In the genomic region with DNA sequence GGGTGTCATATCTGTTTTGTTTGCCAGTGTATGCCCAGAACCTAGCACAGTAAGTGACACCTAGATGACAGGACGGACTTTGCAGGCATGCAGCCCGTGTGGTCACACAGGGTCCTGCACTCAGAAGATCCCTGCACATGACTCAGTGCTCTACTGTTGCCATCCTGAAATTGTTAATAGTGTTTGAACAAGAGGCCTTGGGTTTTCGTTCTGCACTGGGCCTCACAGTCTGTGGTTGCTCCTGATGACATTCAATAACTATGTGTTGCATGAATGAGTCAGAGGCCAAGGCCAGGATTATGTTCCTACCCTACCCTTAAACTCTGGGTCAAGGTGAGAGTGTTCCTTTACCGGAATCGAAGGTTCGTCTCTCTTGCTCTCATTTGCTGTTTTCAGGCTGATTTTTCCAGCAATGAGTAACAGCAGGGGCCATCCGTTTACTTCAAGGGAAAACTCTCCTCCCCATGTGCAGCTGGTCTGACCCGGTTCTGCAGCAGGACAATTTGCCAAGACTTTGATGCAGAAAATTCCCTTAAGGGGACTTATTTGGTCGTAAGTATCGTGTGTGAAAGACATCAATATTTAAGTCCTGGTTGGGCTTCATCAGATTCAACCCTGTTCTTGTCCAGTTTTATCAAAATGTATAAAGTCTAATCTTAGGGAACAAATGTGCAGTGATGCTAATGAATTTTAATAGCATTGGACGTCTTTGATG, we compare ENCODE assay signal across 1 cellular context.
TF ChIP-seq lines count a peak whose summit lies in the region.

No MANE protein-coding gene starts in this region.

TF ChIP-seq in HepG2, 621 proteins besides CTCF, POLR2A, EP300 and RAD21 (continued from another document and continues in another):
- TF ChIP-seq, protein P1, sequence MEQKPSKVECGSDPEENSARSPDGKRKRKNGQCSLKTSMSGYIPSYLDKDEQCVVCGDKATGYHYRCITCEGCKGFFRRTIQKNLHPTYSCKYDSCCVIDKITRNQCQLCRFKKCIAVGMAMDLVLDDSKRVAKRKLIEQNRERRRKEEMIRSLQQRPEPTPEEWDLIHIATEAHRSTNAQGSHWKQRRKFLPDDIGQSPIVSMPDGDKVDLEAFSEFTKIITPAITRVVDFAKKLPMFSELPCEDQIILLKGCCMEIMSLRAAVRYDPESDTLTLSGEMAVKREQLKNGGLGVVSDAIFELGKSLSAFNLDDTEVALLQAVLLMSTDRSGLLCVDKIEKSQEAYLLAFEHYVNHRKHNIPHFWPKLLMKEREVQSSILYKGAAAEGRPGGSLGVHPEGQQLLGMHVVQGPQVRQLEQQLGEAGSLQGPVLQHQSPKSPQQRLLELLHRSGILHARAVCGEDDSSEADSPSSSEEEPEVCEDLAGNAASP (CRISPR knock-in tag; IDR thresholded peaks at IDR 0.05; ENCODE audit: borderline replicate concordance): peak; percentile 99
- TF ChIP-seq CHCHD3 (CRISPR knock-in tag; IDR thresholded peaks at IDR 0.05) (no peak), MYC (CRISPR knock-in tag; IDR thresholded peaks at IDR 0.05; ENCODE audit: borderline replicate concordance) (peak; percentile 85), ZNF556 (CRISPR knock-in tag; IDR thresholded peaks at IDR 0.05; ENCODE audit: borderline replicate concordance) (peak; percentile 57; the same call in 1 of the 2 replicates), U2AF1 (optimal IDR thresholded peaks at IDR 0.05; ENCODE audit: low read depth, low read length) (peak; percentile 78), HCFC1 (IDR thresholded peaks at IDR 0.05; ENCODE audit: low read depth, low read length) (no peak), ZNF616 (CRISPR knock-in tag; IDR thresholded peaks at IDR 0.05; ENCODE audit: low read depth) (no peak), ZNF292 (CRISPR knock-in tag; IDR thresholded peaks at IDR 0.05; ENCODE audit: borderline replicate concordance, low read depth) (peak; percentile 95), CBX2 (IDR thresholded peaks at IDR 0.05; ENCODE audit: low read depth, low read length) (no peak), CBX2 (CRISPR knock-in tag; IDR thresholded peaks at IDR 0.05; ENCODE audit: low read depth) (no peak), RARA (CRISPR knock-in tag; IDR thresholded peaks at IDR 0.05) (peak; percentile 100), TEAD3 (CRISPR knock-in tag; optimal IDR thresholded peaks at IDR 0.05; ENCODE audit: borderline replicate concordance) (peak; percentile 95), ZSCAN21 (CRISPR knock-in tag; IDR thresholded peaks at IDR 0.05; ENCODE audit: borderline replicate concordance) (peak; percentile 53), ARNTL (CRISPR knock-in tag; IDR thresholded peaks at IDR 0.05) (peak; percentile 90), ZNF605 (CRISPR knock-in tag; IDR thresholded peaks at IDR 0.05) (peak; percentile 93), ZBTB7A (CRISPR knock-in tag; IDR thresholded peaks at IDR 0.05) (no peak), ZNF839 (CRISPR knock-in tag; IDR thresholded peaks at IDR 0.05; ENCODE audit: borderline replicate concordance) (no peak), CHD2 (IDR thresholded peaks at IDR 0.05; ENCODE audit: low read depth, low read length) (no peak), HOXA5 (CRISPR knock-in tag; IDR thresholded peaks at IDR 0.05) (peak; percentile 89; the same call in 1 of the 2 replicates), RXRA (CRISPR knock-in tag; IDR thresholded peaks at IDR 0.05) (peak; percentile 100), ZNF124 (CRISPR knock-in tag; IDR thresholded peaks at IDR 0.05) (peak; percentile 85; the same call in 1 of the 2 replicates), DMAP1 (CRISPR knock-in tag; IDR thresholded peaks at IDR 0.05) (peak; percentile 59), ZNF468 (CRISPR knock-in tag; IDR thresholded peaks at IDR 0.05) (no peak), SSRP1 (CRISPR knock-in tag; IDR thresholded peaks at IDR 0.05) (peak; percentile 96; the same call in 1 of the 2 replicates), KDM1A (CRISPR knock-in tag; IDR thresholded peaks at IDR 0.05) (peak; percentile 96), DNMT3B (CRISPR knock-in tag; conservative IDR thresholded peaks at IDR 0.05) (peak; percentile 94), FOXM1 (CRISPR knock-in tag; IDR thresholded peaks at IDR 0.05) (no peak), ZNF101 (CRISPR knock-in tag; IDR thresholded peaks at IDR 0.05; ENCODE audit: borderline replicate concordance, low read depth) (no peak), ETV6 (CRISPR knock-in tag; conservative IDR thresholded peaks at IDR 0.05) (peak; percentile 85; the same call in 1 of the 2 replicates), ZNF724P (CRISPR knock-in tag; IDR thresholded peaks at IDR 0.05; ENCODE audit: borderline replicate concordance) (peak; percentile 89), MIXL1 (CRISPR knock-in tag; IDR thresholded peaks at IDR 0.05) (peak; percentile 90), EEA1 (CRISPR knock-in tag; IDR thresholded peaks at IDR 0.05; ENCODE audit: borderline replicate concordance) (peak; percentile 54; the same call in 1 of the 2 replicates), CREB1 (IDR thresholded peaks at IDR 0.05) (peak; percentile 63), CREB1 (CRISPR knock-in tag; IDR thresholded peaks at IDR 0.05) (peak; percentile 87), PHF21A (CRISPR knock-in tag; IDR thresholded peaks at IDR 0.05) (peak; percentile 81), NKX3-1 (CRISPR knock-in tag; IDR thresholded peaks at IDR 0.05) (peak; percentile 54; the same call in 1 of the 2 replicates), TEAD2 (CRISPR knock-in tag; IDR thresholded peaks at IDR 0.05) (no peak), ZBTB7B (CRISPR knock-in tag; IDR thresholded peaks at IDR 0.05) (peak; percentile 73; the same call in 1 of the 2 replicates), YEATS2 (CRISPR knock-in tag; IDR thresholded peaks at IDR 0.05; ENCODE audit: borderline replicate concordance) (peak; percentile 86), HDAC1 (CRISPR knock-in tag; IDR thresholded peaks at IDR 0.05) (peak; percentile 91), ZMYM4 (CRISPR knock-in tag; IDR thresholded peaks at IDR 0.05) (peak; percentile 94), ZNF20 (CRISPR knock-in tag; IDR thresholded peaks at IDR 0.05) (no peak), NFYB (CRISPR knock-in tag; IDR thresholded peaks at IDR 0.05) (peak; percentile 38), SAFB2 (CRISPR knock-in tag; IDR thresholded peaks at IDR 0.05; ENCODE audit: borderline replicate concordance, low read depth) (peak; percentile 27; the same call in 1 of the 2 replicates), ZNF558 (CRISPR knock-in tag; IDR thresholded peaks at IDR 0.05; ENCODE audit: borderline replicate concordance) (no peak), DPF2 (CRISPR knock-in tag; IDR thresholded peaks at IDR 0.05; ENCODE audit: borderline replicate concordance, low read depth) (peak; percentile 91), ZNF788 (CRISPR knock-in tag; IDR thresholded peaks at IDR 0.05; ENCODE audit: borderline replicate concordance) (peak; percentile 92), ZNF329 (CRISPR knock-in tag; IDR thresholded peaks at IDR 0.05; ENCODE audit: low read depth) (0 out of 2 replicates have a peak, but pooled peaks have one; percentile 71)
- TF ChIP-seq, protein P2, sequence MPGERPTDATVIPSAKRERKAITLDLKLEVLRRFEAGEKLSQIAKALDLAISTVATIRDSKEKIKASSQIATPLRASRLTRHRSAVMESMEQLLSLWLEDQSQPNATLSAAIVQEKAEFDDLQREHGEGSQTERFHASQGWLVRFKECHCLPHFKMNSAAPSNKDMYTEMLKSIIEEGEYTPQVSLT (CRISPR knock-in tag; IDR thresholded peaks at IDR 0.05; ENCODE audit: borderline replicate concordance, low read depth): no peak
- TF ChIP-seq, protein P3, sequence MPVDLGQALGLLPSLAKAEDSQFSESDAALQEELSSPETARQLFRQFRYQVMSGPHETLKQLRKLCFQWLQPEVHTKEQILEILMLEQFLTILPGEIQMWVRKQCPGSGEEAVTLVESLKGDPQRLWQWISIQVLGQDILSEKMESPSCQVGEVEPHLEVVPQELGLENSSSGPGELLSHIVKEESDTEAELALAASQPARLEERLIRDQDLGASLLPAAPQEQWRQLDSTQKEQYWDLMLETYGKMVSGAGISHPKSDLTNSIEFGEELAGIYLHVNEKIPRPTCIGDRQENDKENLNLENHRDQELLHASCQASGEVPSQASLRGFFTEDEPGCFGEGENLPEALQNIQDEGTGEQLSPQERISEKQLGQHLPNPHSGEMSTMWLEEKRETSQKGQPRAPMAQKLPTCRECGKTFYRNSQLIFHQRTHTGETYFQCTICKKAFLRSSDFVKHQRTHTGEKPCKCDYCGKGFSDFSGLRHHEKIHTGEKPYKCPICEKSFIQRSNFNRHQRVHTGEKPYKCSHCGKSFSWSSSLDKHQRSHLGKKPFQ (CRISPR knock-in tag; IDR thresholded peaks at IDR 0.05; ENCODE audit: insufficient replicate concordance): peak; percentile 54
- TF ChIP-seq, protein P4, sequence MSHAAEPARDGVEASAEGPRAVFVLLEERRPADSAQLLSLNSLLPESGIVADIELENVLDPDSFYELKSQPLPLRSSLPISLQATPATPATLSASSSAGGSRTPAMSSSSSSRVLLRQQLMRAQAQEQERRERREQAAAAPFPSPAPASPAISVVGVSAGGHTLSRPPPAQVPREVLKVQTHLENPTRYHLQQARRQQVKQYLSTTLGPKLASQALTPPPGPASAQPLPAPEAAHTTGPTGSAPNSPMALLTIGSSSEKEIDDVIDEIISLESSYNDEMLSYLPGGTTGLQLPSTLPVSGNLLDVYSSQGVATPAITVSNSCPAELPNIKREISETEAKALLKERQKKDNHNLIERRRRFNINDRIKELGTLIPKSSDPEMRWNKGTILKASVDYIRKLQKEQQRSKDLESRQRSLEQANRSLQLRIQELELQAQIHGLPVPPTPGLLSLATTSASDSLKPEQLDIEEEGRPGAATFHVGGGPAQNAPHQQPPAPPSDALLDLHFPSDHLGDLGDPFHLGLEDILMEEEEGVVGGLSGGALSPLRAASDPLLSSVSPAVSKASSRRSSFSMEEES (CRISPR knock-in tag; IDR thresholded peaks at IDR 0.05): peak; percentile 94
- TF ChIP-seq, protein P5, sequence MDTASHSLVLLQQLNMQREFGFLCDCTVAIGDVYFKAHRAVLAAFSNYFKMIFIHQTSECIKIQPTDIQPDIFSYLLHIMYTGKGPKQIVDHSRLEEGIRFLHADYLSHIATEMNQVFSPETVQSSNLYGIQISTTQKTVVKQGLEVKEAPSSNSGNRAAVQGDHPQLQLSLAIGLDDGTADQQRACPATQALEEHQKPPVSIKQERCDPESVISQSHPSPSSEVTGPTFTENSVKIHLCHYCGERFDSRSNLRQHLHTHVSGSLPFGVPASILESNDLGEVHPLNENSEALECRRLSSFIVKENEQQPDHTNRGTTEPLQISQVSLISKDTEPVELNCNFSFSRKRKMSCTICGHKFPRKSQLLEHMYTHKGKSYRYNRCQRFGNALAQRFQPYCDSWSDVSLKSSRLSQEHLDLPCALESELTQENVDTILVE (CRISPR knock-in tag; IDR thresholded peaks at IDR 0.05): peak; percentile 94
- TF ChIP-seq, protein P6, sequence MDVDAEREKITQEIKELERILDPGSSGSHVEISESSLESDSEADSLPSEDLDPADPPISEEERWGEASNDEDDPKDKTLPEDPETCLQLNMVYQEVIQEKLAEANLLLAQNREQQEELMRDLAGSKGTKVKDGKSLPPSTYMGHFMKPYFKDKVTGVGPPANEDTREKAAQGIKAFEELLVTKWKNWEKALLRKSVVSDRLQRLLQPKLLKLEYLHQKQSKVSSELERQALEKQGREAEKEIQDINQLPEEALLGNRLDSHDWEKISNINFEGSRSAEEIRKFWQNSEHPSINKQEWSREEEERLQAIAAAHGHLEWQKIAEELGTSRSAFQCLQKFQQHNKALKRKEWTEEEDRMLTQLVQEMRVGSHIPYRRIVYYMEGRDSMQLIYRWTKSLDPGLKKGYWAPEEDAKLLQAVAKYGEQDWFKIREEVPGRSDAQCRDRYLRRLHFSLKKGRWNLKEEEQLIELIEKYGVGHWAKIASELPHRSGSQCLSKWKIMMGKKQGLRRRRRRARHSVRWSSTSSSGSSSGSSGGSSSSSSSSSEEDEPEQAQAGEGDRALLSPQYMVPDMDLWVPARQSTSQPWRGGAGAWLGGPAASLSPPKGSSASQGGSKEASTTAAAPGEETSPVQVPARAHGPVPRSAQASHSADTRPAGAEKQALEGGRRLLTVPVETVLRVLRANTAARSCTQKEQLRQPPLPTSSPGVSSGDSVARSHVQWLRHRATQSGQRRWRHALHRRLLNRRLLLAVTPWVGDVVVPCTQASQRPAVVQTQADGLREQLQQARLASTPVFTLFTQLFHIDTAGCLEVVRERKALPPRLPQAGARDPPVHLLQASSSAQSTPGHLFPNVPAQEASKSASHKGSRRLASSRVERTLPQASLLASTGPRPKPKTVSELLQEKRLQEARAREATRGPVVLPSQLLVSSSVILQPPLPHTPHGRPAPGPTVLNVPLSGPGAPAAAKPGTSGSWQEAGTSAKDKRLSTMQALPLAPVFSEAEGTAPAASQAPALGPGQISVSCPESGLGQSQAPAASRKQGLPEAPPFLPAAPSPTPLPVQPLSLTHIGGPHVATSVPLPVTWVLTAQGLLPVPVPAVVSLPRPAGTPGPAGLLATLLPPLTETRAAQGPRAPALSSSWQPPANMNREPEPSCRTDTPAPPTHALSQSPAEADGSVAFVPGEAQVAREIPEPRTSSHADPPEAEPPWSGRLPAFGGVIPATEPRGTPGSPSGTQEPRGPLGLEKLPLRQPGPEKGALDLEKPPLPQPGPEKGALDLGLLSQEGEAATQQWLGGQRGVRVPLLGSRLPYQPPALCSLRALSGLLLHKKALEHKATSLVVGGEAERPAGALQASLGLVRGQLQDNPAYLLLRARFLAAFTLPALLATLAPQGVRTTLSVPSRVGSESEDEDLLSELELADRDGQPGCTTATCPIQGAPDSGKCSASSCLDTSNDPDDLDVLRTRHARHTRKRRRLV (CRISPR knock-in tag; IDR thresholded peaks at IDR 0.05): peak; percentile 68; the same call in 1 of the 2 replicates
- TF ChIP-seq, protein P7, sequence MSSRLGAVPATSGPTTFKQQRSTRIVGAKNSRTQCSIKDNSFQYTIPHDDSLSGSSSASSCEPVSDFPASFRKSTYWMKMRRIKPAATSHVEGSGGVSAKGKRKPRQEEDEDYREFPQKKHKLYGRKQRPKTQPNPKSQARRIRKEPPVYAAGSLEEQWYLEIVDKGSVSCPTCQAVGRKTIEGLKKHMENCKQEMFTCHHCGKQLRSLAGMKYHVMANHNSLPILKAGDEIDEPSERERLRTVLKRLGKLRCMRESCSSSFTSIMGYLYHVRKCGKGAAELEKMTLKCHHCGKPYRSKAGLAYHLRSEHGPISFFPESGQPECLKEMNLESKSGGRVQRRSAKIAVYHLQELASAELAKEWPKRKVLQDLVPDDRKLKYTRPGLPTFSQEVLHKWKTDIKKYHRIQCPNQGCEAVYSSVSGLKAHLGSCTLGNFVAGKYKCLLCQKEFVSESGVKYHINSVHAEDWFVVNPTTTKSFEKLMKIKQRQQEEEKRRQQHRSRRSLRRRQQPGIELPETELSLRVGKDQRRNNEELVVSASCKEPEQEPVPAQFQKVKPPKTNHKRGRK (CRISPR knock-in tag; IDR thresholded peaks at IDR 0.05): no peak
- TF ChIP-seq, protein P8, sequence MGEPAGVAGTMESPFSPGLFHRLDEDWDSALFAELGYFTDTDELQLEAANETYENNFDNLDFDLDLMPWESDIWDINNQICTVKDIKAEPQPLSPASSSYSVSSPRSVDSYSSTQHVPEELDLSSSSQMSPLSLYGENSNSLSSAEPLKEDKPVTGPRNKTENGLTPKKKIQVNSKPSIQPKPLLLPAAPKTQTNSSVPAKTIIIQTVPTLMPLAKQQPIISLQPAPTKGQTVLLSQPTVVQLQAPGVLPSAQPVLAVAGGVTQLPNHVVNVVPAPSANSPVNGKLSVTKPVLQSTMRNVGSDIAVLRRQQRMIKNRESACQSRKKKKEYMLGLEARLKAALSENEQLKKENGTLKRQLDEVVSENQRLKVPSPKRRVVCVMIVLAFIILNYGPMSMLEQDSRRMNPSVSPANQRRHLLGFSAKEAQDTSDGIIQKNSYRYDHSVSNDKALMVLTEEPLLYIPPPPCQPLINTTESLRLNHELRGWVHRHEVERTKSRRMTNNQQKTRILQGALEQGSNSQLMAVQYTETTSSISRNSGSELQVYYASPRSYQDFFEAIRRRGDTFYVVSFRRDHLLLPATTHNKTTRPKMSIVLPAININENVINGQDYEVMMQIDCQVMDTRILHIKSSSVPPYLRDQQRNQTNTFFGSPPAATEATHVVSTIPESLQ (CRISPR knock-in tag; conservative IDR thresholded peaks at IDR 0.05): no peak
